Comparison of ENCODE assay signal across 28 cellular contexts in the genomic region with DNA sequence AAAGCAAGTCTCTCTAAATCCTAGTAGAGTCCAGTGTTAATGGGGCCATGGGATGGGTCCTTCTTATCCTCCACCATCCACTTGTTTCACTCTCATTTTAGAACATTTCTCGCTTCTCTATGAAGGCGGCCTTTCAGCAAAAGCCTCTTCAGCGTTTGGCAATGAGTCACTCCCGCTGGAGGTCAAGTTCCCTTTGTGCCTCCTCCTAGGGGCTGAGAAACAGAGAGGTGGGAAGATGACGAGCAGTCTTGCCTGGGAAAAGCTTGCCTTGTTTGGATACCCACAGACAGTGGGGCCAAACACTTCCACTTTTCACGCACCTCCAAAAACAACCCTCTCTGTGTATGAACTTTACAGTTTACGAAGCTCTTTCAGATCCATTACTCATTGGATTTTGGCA.
A peak's percentile ranks its signal among the peaks of the same experiment; 100 is the strongest.
DNase-seq lines count a peak whose midpoint lies in the region; ATAC-seq and TF ChIP-seq lines count a peak whose summit lies in the region.
"Had no signal": no experiment of that assay in that cellular context is flagged by ENCODE, and none has a peak within 500 bp of the region (broad histone marks: within the 10 kb centered on the region; RNA-seq: fewer than 3 reads in every experiment).

No MANE protein-coding gene starts in this region.

- in situ Hi-C loops in gastrocnemius medialis (cut with MboI; ENCODE audit: low sequenced_read_pairs in 4 of 4) = no loop called here

- H3K36me3 ChIP-seq in neuronal stem cell (replicated peaks in 1 of 2; ENCODE audit: control insufficient read depth in 2 of 2, insufficient read depth in 2 of 2, low read length in 2 of 2) = no peaks in the 10 kb centered on the region
- H3K36me3 ChIP-seq in gastrocnemius medialis = no peaks in the 10 kb centered on the region
- H3K36me3 ChIP-seq: colonic mucosa, left ventricle myocardium inferior, vagina had no signal

- H3K23ac ChIP-seq in neuronal stem cell (ENCODE audit: low read depth, low read length, poor library complexity) = peak overlapping the region; percentile 8

- no peak overlapping the region for H2BK120ac ChIP-seq in neuronal stem cell (ENCODE audit: low read depth, low read length)

- H2AK5ac ChIP-seq in neuronal stem cell (ENCODE audit: low read depth, low read length) = no peak overlapping the region

- DNase-seq in DMS53 (lab: John Stamatoyannopoulos, UW) (peak; percentile 3), DMS53 treated with DMSO at 0.1 percent for 48 hours (lab: John Stamatoyannopoulos, UW; ENCODE audit: unreplicated experiment) (no peak), RPMI7951 (ENCODE audit: low read depth) (peak; percentile 71), cardiac fibroblast (ENCODE audit: low read depth in 2 of 2) (peak; percentile 18 to 33), neuronal stem cell (ENCODE audit: low spot score) (no peak), gastrocnemius medialis (no peak), NCI-H345 treated with DMSO at 0.1 percent for 48 hours (lab: John Stamatoyannopoulos, UW; ENCODE audit: unreplicated experiment) (no peak)
- DNase-seq: activated CD4-positive, alpha-beta T cell treated with anti-CD3 and anti-CD28 coated beads, Interleukin-2, amount 10 ng/mL, durations not matched to agents 7 days and 5 days; activated T-cell treated with anti-CD3 and anti-CD28 coated beads, Interleukin-2, amount 50 U/mL, for 4 hours; CD4-positive, CD25-positive, alpha-beta regulatory T cell; colonic mucosa; effector memory CD4-positive, alpha-beta T cell; H7; hippocampal formation; left ventricle myocardium inferior; naive B cell; NCI-H1436; NCI-H2107; OCI-M1; psoas muscle; stimulated activated CD4-positive, alpha-beta T cell treated with anti-CD3 and anti-CD28 coated beads, Interleukin-15, amount 100 ng/mL, for 24 hours; stimulated activated naive CD8-positive, alpha-beta T cell treated with anti-CD3 and anti-CD28 coated beads, Interleukin-15, Interleukin-2, amounts not matched to agents 100 U/mL and 50 U/mL, for 24 hours; testis had no signal

- ATAC-seq in GM18873 (IDR thresholded peaks at IDR 0.05; ENCODE audit: low FRiP score, unreplicated experiment) (no peak), gastrocnemius medialis (no peak)
- ATAC-seq: activated T-cell treated with anti-CD3 and anti-CD28 coated beads, Interleukin-2, amount 50 U/mL, for 4 hours; psoas muscle; Right ventricle myocardium inferior; stimulated activated naive CD8-positive, alpha-beta T cell treated with anti-CD3 and anti-CD28 coated beads, Interleukin-15, Interleukin-2, amounts not matched to agents 100 U/mL and 50 U/mL, for 24 hours had no signal

- H3K18ac ChIP-seq in neuronal stem cell (ENCODE audit: low read length) = no peak overlapping the region

- intact Hi-C loops in gastrocnemius medialis (cut with DNase I; ENCODE audit: low total_unique reads) = loop anchor here (5.0 kb wide), 1 partner anchor 48 kb away; no protein-coding TSS in a partner anchor

- H3K4me2 ChIP-seq in neuronal stem cell (ENCODE audit: insufficient read depth, low read length, poor library complexity, severe bottlenecking) = no peak overlapping the region

- no peak overlapping the region for H3K27ac ChIP-seq in neuronal stem cell (replicated peaks; ENCODE audit: low read length)
- no peak overlapping the region for H3K27ac ChIP-seq in gastrocnemius medialis
- H3K27ac ChIP-seq: 22Rv1, colonic mucosa, left ventricle myocardium inferior, psoas muscle, testis, vagina, VCaP had no signal

- H3K4ac ChIP-seq in neuronal stem cell (ENCODE audit: low read length) = no peak overlapping the region

- H3K4me1 ChIP-seq in neuronal stem cell (ENCODE audit: control insufficient read depth in 2 of 2, insufficient read depth in 1 of 2, low read depth in 1 of 2, low read length in 2 of 2) (peaks cover 0 to 3% of the 10 kb centered on the region in 2 donors), gastrocnemius medialis (no peaks in the 10 kb centered on the region)
- H3K4me1 ChIP-seq: colonic mucosa, left ventricle myocardium inferior, psoas muscle, testis, vagina had no signal

- H2AFZ ChIP-seq in neuronal stem cell (ENCODE audit: low read length) = no peak overlapping the region

- no peak overlapping the region for H3K9ac ChIP-seq in neuronal stem cell (ENCODE audit: low read depth, low read length, poor library complexity)

- H3K4me3 ChIP-seq in cardiac fibroblast (replicated peaks in 1 of 2; ENCODE audit: low read depth in 2 of 2, low read length in 2 of 2) = no peak overlapping the region
- H3K4me3 ChIP-seq in neuronal stem cell (ENCODE audit: low read length in 2 of 2) = no peak overlapping the region
- H3K4me3 ChIP-seq in gastrocnemius medialis = no peak overlapping the region
- H3K4me3 ChIP-seq: colonic mucosa, left ventricle myocardium inferior, psoas muscle, testis, vagina had no signal

- H3K27me3 ChIP-seq in neuronal stem cell (ENCODE audit: control insufficient read depth in 3 of 3, insufficient read depth in 3 of 3, low read depth in 1 of 3, low read length in 3 of 3) (no peaks in the 10 kb centered on the region), gastrocnemius medialis (no peaks in the 10 kb centered on the region)
- H3K27me3 ChIP-seq: colonic mucosa, testis, vagina had no signal

- no peak overlapping the region for H4K91ac ChIP-seq in neuronal stem cell (ENCODE audit: low read depth, low read length, poor library complexity)

- TF ChIP-seq CTCF in cardiac fibroblast (IDR thresholded peaks at IDR 0.05; ENCODE audit: low read depth, low read length) = no peak
- no peak for TF ChIP-seq CTCF in gastrocnemius medialis (IDR thresholded peaks at IDR 0.05 in 4 of 5, conservative IDR thresholded peaks at IDR 0.05 in 1 of 5)

- WGBS in neuronal stem cell (ENCODE audit: extremely low coverage in 2 of 2, insufficient read length in 2 of 2, insufficient replicate concordance in 1 of 2), 2 donors = no CpG with 5 or more reads among the region's 7 CpGs

- H3K9me3 ChIP-seq in neuronal stem cell (replicated peaks in 1 of 2; ENCODE audit: control insufficient read depth in 2 of 2, insufficient read depth in 1 of 2, low read depth in 1 of 2, low read length in 2 of 2) (no peaks in the 10 kb centered on the region), gastrocnemius medialis (no peaks in the 10 kb centered on the region)
- H3K9me3 ChIP-seq: colonic mucosa, left ventricle myocardium inferior, psoas muscle, testis, vagina had no signal

- H3K79me1 ChIP-seq in neuronal stem cell (ENCODE audit: low read depth, low read length) = no peaks in the 10 kb centered on the region

- TF ChIP-seq POLR2A in gastrocnemius medialis (IDR thresholded peaks at IDR 0.05) = no peak

- no peak overlapping the region for H2BK12ac ChIP-seq in neuronal stem cell (ENCODE audit: low read length)

- no peak overlapping the region for H3K14ac ChIP-seq in neuronal stem cell (ENCODE audit: low read length)

- no peak overlapping the region for H4K8ac ChIP-seq in neuronal stem cell (ENCODE audit: low read depth, low read length)

- H2BK5ac ChIP-seq in neuronal stem cell (ENCODE audit: low read length) = no peak overlapping the region

- no peak overlapping the region for H2BK15ac ChIP-seq in neuronal stem cell (ENCODE audit: low read length)

Comparison
In these comparisons a context has a peak if more than half of its experiments do, and no peak if none do; other contexts are left out.
1. DNase-seq: peak in DMS53 (single experiment), RPMI7951 (single experiment) and cardiac fibroblast (2 of 2); none in DMS53 treated with DMSO at 0.1 percent for 48 hours (single experiment), neuronal stem cell (single experiment), gastrocnemius medialis (0 of 2) and NCI-H345 treated with DMSO at 0.1 percent for 48 hours (single experiment).